8 cellular contexts compared by ENCODE assay signal in genomic region chr2:230327418-230328154, GRCh38. TPM values are rescaled to one million over a fixed set of nuclear protein-coding genes. Genes with fewer than 3 reads are reported as not detected.
DNase-seq lines count a peak whose midpoint lies in the region; ATAC-seq and TF ChIP-seq lines count a peak whose summit lies in the region.

No MANE protein-coding gene starts in this region.

- peak overlapping the region; percentile 92 to 100 (median 98) for H3K27ac Mint-ChIP-seq in CD8-positive, alpha-beta memory T cell
- H3K27ac Mint-ChIP-seq in activated naive CD4-positive, alpha-beta T cell treated with anti-CD3 and anti-CD28 coated beads, Interleukin-2, amount 50 U/mL, for 72 hours = peak overlapping the region; percentile 98 to 99

- CTCF ChIA-PET in CD8-positive, alpha-beta memory T cell (lab: Charles Lee) = interaction anchor here (0.6 to 2.8 kb wide), 2 partner anchors 9 to 376 kb away, joined by 3 to 14 read pairs; no protein-coding TSS in a partner anchor

- in situ Hi-C loops in transverse colon (cut with MboI; ENCODE audit: low pct_ligation_motif_present in 1 of 4, low pct_unique_long_range_greater_than_20kb in 1 of 4, low sequenced_read_pairs in 3 of 4) = no loop called here

- no peak for TF ChIP-seq EP300 in transverse colon (IDR thresholded peaks at IDR 0.05; ENCODE audit: low read depth)

- peak overlapping the region; percentile 83 for H3K27ac ChIP-seq in CD8-positive, alpha-beta memory T cell (ENCODE audit: low read depth, low read length)
- H3K27ac ChIP-seq in HL-60 (replicated peaks) (peak overlapping the region; percentile 82), left lung (peak overlapping the region; percentile 61 to 94), transverse colon (peak overlapping the region; percentile 80 to 93 (median 86))

- DNase-seq in CD8-positive, alpha-beta memory T cell = no peak
- DNase-seq in HL-60 (ENCODE audit: low read depth in 1 of 2, low spot score in 1 of 2) = peak in 1 of 2 experiments; percentile 59
- peak in 1 of 2 donors; percentile 6 for DNase-seq in activated naive CD4-positive, alpha-beta T cell treated with anti-CD3 and anti-CD28 coated beads, Interleukin-2, amount 50 U/mL, for 72 hours (ENCODE audit: low spot score in 2 of 2)
- no peak for DNase-seq in left lung
- peak; percentile 45 for DNase-seq in transverse colon
- DNase-seq in hepatic stellate cell (ENCODE audit: low spot score) = no peak
- DNase-seq in NCI-H1105 treated with DMSO at 0.1 percent for 48 hours (lab: John Stamatoyannopoulos, UW) = no peak

- peak overlapping the region; percentile 92 for H3K4me3 ChIP-seq in CD8-positive, alpha-beta memory T cell (ENCODE audit: low read length)
- H3K4me3 ChIP-seq in HL-60 (replicated peaks; ENCODE audit: insufficient read depth, low read length) (peak overlapping the region; percentile 47), left lung (peak overlapping the region; percentile 23 to 53), transverse colon (peak overlapping the region in 3 of 4 donors; percentile 26 to 54 (median 40))

- no peaks in the 10 kb centered on the region for H3K9me3 Mint-ChIP-seq in CD8-positive, alpha-beta memory T cell
- peaks cover 0 to 14% of the 10 kb centered on the region in 2 donors for H3K9me3 Mint-ChIP-seq in activated naive CD4-positive, alpha-beta T cell treated with anti-CD3 and anti-CD28 coated beads, Interleukin-2, amount 50 U/mL, for 72 hours

- peaks cover 43% of the 10 kb centered on the region for H3K4me1 ChIP-seq in CD8-positive, alpha-beta memory T cell (ENCODE audit: insufficient read depth, low read length)
- H3K4me1 ChIP-seq in left lung (peaks cover 9 to 50% of the 10 kb centered on the region in 2 donors), transverse colon (peaks cover 0 to 29% (median 14%) of the 10 kb centered on the region in 4 donors)

- intact Hi-C loops in left lung (cut with DNase I) = no loop called here
- intact Hi-C loops in transverse colon (cut with DNase I; ENCODE audit: low total_unique reads) = no loop called here

- H3K27me3 Mint-ChIP-seq in CD8-positive, alpha-beta memory T cell = no peaks in the 10 kb centered on the region

- ATAC-seq in GM21367 (IDR thresholded peaks at IDR 0.05; ENCODE audit: unreplicated experiment) (peak; percentile 56), left lung (peak; percentile 26)
- peak; percentile 42 to 55 for ATAC-seq in activated naive CD4-positive, alpha-beta T cell treated with anti-CD3 and anti-CD28 coated beads, Interleukin-2, amount 50 U/mL, for 72 hours

- 50 to 56% methylated on average over 5 of the region's 5 CpGs for WGBS in transverse colon (ENCODE audit: low coverage in 1 of 2), 2 donors

- H3K36me3 ChIP-seq in CD8-positive, alpha-beta memory T cell (ENCODE audit: insufficient read depth, low read length) = no peaks in the 10 kb centered on the region
- H3K36me3 ChIP-seq in left lung = no peaks in the 10 kb centered on the region
- peaks cover 0 to 4% (median 0%) of the 10 kb centered on the region in 4 donors for H3K36me3 ChIP-seq in transverse colon

- POLR2A ChIA-PET in CD8-positive, alpha-beta memory T cell (lab: Charles Lee) = interaction anchor here (0.7 to 2.4 kb wide), 7 partner anchors 9 to 103 kb away, joined by 3 to 18 read pairs (median 4); partner anchors contain the start of gene SP100

- no peaks in the 10 kb centered on the region for H3K27me3 ChIP-seq in CD8-positive, alpha-beta memory T cell (ENCODE audit: insufficient read depth, low read length, poor library complexity, severe bottlenecking)
- H3K27me3 ChIP-seq in HL-60 (ENCODE audit: insufficient read depth, poor library complexity, severe bottlenecking) = no peaks in the 10 kb centered on the region
- no peaks in the 10 kb centered on the region for H3K27me3 ChIP-seq in left lung
- no peaks in the 10 kb centered on the region for H3K27me3 ChIP-seq in transverse colon

- H3K4me1 Mint-ChIP-seq in CD8-positive, alpha-beta memory T cell = peaks cover 62 to 87% (median 75%) of the 10 kb centered on the region in 3 donors

- no peaks in the 10 kb centered on the region for H3K9me3 ChIP-seq in CD8-positive, alpha-beta memory T cell (ENCODE audit: low read length)
- H3K9me3 ChIP-seq in left lung (peaks cover 0 to 10% of the 10 kb centered on the region in 2 donors), transverse colon (no peaks in the 10 kb centered on the region)

- H3K36me3 Mint-ChIP-seq in CD8-positive, alpha-beta memory T cell = peaks cover 14 to 41% (median 25%) of the 10 kb centered on the region in 3 donors
- peaks cover 42 to 68% of the 10 kb centered on the region in 2 donors for H3K36me3 Mint-ChIP-seq in activated naive CD4-positive, alpha-beta T cell treated with anti-CD3 and anti-CD28 coated beads, Interleukin-2, amount 50 U/mL, for 72 hours

- peak overlapping the region; percentile 87 to 98 (median 95) for H3K4me3 Mint-ChIP-seq in CD8-positive, alpha-beta memory T cell

- TF ChIP-seq POLR2A in transverse colon (IDR thresholded peaks at IDR 0.05) = no peak

- TF ChIP-seq CTCF in HL-60 (IDR thresholded peaks at IDR 0.05; ENCODE audit: insufficient read depth, low read length) (no peak), left lung (IDR thresholded peaks at IDR 0.05) (no peak), transverse colon (IDR thresholded peaks at IDR 0.05) (no peak)

RNA-seq across cellular contexts. Expression of gene SP140L, which starts 0.6 kb away (rescaled TPM):
- total RNA-seq in CD8-positive, alpha-beta memory T cell = 10 to 100 TPM; 31.4 to 32.5 TPM
- 30.1 TPM for polyA plus RNA-seq in CD8-positive, alpha-beta memory T cell
- total RNA-seq in activated naive CD4-positive, alpha-beta T cell treated with anti-CD3 and anti-CD28 coated beads, Interleukin-2, amount 50 U/mL, for 72 hours = 10 to 100 TPM; 52.8 to 71.2 TPM
- total RNA-seq in left lung (10 to 100 TPM; 17.1 to 24.9 TPM), transverse colon (10 to 100 TPM in 2 of 4 donors, 1 to 10 TPM in 2; 6.8 to 32.9 (median 17.9) TPM)

Comparison
In these comparisons a context has a peak if more than half of its experiments do, and no peak if none do; other contexts are left out.
1. H3K4me3 ChIP-seq: peak in every context shown above with its lines; median percentile 92 in CD8-positive, alpha-beta memory T cell; 47 in HL-60; 40 in transverse colon; 38 in left lung.